ENCODE assay signal across 8 cellular contexts in genomic region chr11:65524747-65525658, GRCh38. TPM values are rescaled to one million over a fixed set of nuclear protein-coding genes. Genes with fewer than 3 reads are reported as not detected.
A peak's percentile ranks its signal among the peaks of the same experiment; 100 is the strongest.
DNase-seq lines count a peak whose midpoint lies in the region; ATAC-seq and TF ChIP-seq lines count a peak whose summit lies in the region.

Gene SCYL1 (plus strand): TSS chr11:65525083. CDS start chr11:65525154, 71 bp downstream.

- H3K36me3 ChIP-seq in PC-9 (ENCODE audit: low read depth): peaks cover 22% of the 10 kb centered on the region; the same call in 1 of the 2 replicates
- peaks cover 0 to 40% (median 0%) of the 10 kb centered on the region in 3 donors for H3K36me3 ChIP-seq in esophagus squamous epithelium

- H3K9me3 ChIP-seq in PC-9 (ENCODE audit: insufficient read depth, low read depth) (no peaks in the 10 kb centered on the region), esophagus squamous epithelium (no peaks in the 10 kb centered on the region)

- peak within 1 kb of the TSS; percentile 100 for H3K4me2 ChIP-seq in PC-9

- peak within 1 kb of the TSS; percentile 90 to 92 for H3K4me3 Mint-ChIP-seq in activated T-cell treated with anti-CD3 and anti-CD28 coated beads, Interleukin-2, amount 50 U/mL, for 72 hours
- H3K4me3 Mint-ChIP-seq in naive B cell: peak within 1 kb of the TSS; percentile 81 to 92 (median 84)
- peak within 1 kb of the TSS; percentile 84 for H3K4me3 Mint-ChIP-seq in stimulated activated effector memory CD8-positive, alpha-beta T cell treated with anti-CD3 and anti-CD28 coated beads, Interleukin-12 subunit alpha, Interleukin-12 subunit beta, amount 100 ng/mL, for 72 hours

- H3K79me2 ChIP-seq in PC-9 (ENCODE audit: low read depth): peaks cover 17% of the 10 kb centered on the region

- peaks cover 63% of the 10 kb centered on the region for H3K4me1 Mint-ChIP-seq in activated T-cell treated with anti-CD3 and anti-CD28 coated beads, Interleukin-2, amount 50 U/mL, for 72 hours (ENCODE audit: low read depth)
- H3K4me1 Mint-ChIP-seq in naive B cell: peaks cover 36 to 57% (median 37%) of the 10 kb centered on the region in 3 donors
- peaks cover 46% of the 10 kb centered on the region for H3K4me1 Mint-ChIP-seq in stimulated activated effector memory CD8-positive, alpha-beta T cell treated with anti-CD3 and anti-CD28 coated beads, Interleukin-12 subunit alpha, Interleukin-12 subunit beta, amount 100 ng/mL, for 72 hours

- no peaks in the 10 kb centered on the region for H3K9me2 ChIP-seq in PC-9 (ENCODE audit: insufficient read depth)

- BruUV-seq in PC-9 (replicated peaks; lab: Mats Ljungman, UMichigan): no TSS peak

- peak within 1 kb of the TSS; percentile 39; the same call in 1 of the 2 replicates for H3K27ac ChIP-seq in PC-9
- peak within 1 kb of the TSS; percentile 83 to 96 (median 90) for H3K27ac ChIP-seq in esophagus squamous epithelium

- H3K9me3 Mint-ChIP-seq in activated T-cell treated with anti-CD3 and anti-CD28 coated beads, Interleukin-2, amount 50 U/mL, for 72 hours: no peaks in the 10 kb centered on the region
- peaks cover 0 to 2% (median 0%) of the 10 kb centered on the region in 7 donors for H3K9me3 Mint-ChIP-seq in naive B cell
- H3K9me3 Mint-ChIP-seq in stimulated activated effector memory CD8-positive, alpha-beta T cell treated with anti-CD3 and anti-CD28 coated beads, Interleukin-12 subunit alpha, Interleukin-12 subunit beta, amount 100 ng/mL, for 72 hours: no peaks in the 10 kb centered on the region

- H3K4me3 ChIP-seq in PC-9 (peak within 1 kb of the TSS; percentile 100), esophagus squamous epithelium (peak within 1 kb of the TSS; percentile 66 to 99 (median 85))

- peak within 1 kb of the TSS; percentile 93 for H3K27ac Mint-ChIP-seq in activated T-cell treated with anti-CD3 and anti-CD28 coated beads, Interleukin-2, amount 50 U/mL, for 72 hours
- peak within 1 kb of the TSS; percentile 79 to 96 (median 93) for H3K27ac Mint-ChIP-seq in naive B cell
- H3K27ac Mint-ChIP-seq in stimulated activated effector memory CD8-positive, alpha-beta T cell treated with anti-CD3 and anti-CD28 coated beads, Interleukin-12 subunit alpha, Interleukin-12 subunit beta, amount 100 ng/mL, for 72 hours: peak within 1 kb of the TSS; percentile 90

- 2 to 6% methylated on average over 5 to 12 of the region's 87 CpGs for WGBS in esophagus squamous epithelium, 2 donors

- TF ChIP-seq POLR2A in esophagus squamous epithelium (IDR thresholded peaks at IDR 0.05): peak in 2 of 4 donors; percentile 49 to 72

- POLR2A ChIA-PET in PC-9 (lab: Charles Lee; ENCODE audit: unreplicated experiment): interaction anchor here (0.5 to 0.8 kb wide), 8 partner anchors 17 to 335 kb away, joined by 3 to 15 read pairs (median 8); partner anchors contain the start of genes NEAT1 and SIPA1

- peaks cover 2 to 8% of the 10 kb centered on the region in 2 donors for H3K36me3 Mint-ChIP-seq in activated T-cell treated with anti-CD3 and anti-CD28 coated beads, Interleukin-2, amount 50 U/mL, for 72 hours (ENCODE audit: insufficient read depth in 2 of 2)
- H3K36me3 Mint-ChIP-seq in naive B cell: no peaks in the 10 kb centered on the region
- H3K36me3 Mint-ChIP-seq in stimulated activated effector memory CD8-positive, alpha-beta T cell treated with anti-CD3 and anti-CD28 coated beads, Interleukin-12 subunit alpha, Interleukin-12 subunit beta, amount 100 ng/mL, for 72 hours: peaks cover 26% of the 10 kb centered on the region

- CTCF ChIA-PET in PC-9 (lab: Charles Lee): interaction anchor here (0.6 to 0.8 kb wide), 2 partner anchors 88 to 209 kb away, joined by 3 to 15 read pairs; no protein-coding TSS in a partner anchor

- peaks cover 4% of the 10 kb centered on the region; the same call in 1 of the 2 replicates for H3F3A ChIP-seq in PC-9 (ENCODE audit: insufficient read depth, low read depth)

- peak within 1 kb of the TSS; percentile 97 for H2AFZ ChIP-seq in PC-9

- intact Hi-C loops in PC-9 (cut with micrococcal nuclease; ENCODE audit: unreplicated experiment) (loop anchor here (1.0 to 5.0 kb wide), 2 partner anchors 15 to 47 kb away; partner anchors contain the start of genes FAM89B and ZNRD2), esophagus squamous epithelium (cut with DNase I) (no loop called here)

- no peaks in the 10 kb centered on the region for H3K27me3 Mint-ChIP-seq in activated T-cell treated with anti-CD3 and anti-CD28 coated beads, Interleukin-2, amount 50 U/mL, for 72 hours (ENCODE audit: low read depth)
- H3K27me3 Mint-ChIP-seq in naive B cell: no peaks in the 10 kb centered on the region

- TF ChIP-seq CTCF in PC-9 (conservative IDR thresholded peaks at IDR 0.05) (no peak), esophagus squamous epithelium (IDR thresholded peaks at IDR 0.05) (peak in 1 of 6 experiments; percentile 4)

- H3K27me3 ChIP-seq in PC-9 (ENCODE audit: insufficient read depth, low read depth) (no peaks in the 10 kb centered on the region), esophagus squamous epithelium (no peaks in the 10 kb centered on the region)

- peaks cover 5% of the 10 kb centered on the region; the same call in 1 of the 2 replicates for H4K20me1 ChIP-seq in PC-9 (ENCODE audit: insufficient read depth)

- peak; percentile 63 for ATAC-seq in HG03135 (IDR thresholded peaks at IDR 0.05; ENCODE audit: unreplicated experiment)
- ATAC-seq in activated T-cell treated with anti-CD3 and anti-CD28 coated beads, Interleukin-2, amount 50 U/mL, for 72 hours (replicated peaks in 1 of 2): peak; percentile 86 to 88
- peak; percentile 79 to 84 for ATAC-seq in naive B cell (ENCODE audit: low read depth in 2 of 2)
- peak; percentile 87 for ATAC-seq in stimulated activated effector memory CD8-positive, alpha-beta T cell treated with anti-CD3 and anti-CD28 coated beads, Interleukin-12 subunit alpha, Interleukin-12 subunit beta, amount 100 ng/mL, for 72 hours

- DNase-seq in NCI-H1436 (lab: John Stamatoyannopoulos, UW) (peak; percentile 65), NCI-H1436 treated with DMSO at 0.1 percent for 48 hours (lab: John Stamatoyannopoulos, UW) (no peak), PC-9 (peak in 1 of 2 experiments; percentile 82), esophagus squamous epithelium (lab: John Stamatoyannopoulos, UW) (peak; percentile 46), naive B cell (peak; percentile 68)
- peak; percentile 78 to 87 for DNase-seq in activated T-cell treated with anti-CD3 and anti-CD28 coated beads, Interleukin-2, amount 50 U/mL, for 72 hours
- DNase-seq in stimulated activated effector memory CD8-positive, alpha-beta T cell treated with anti-CD3 and anti-CD28 coated beads, Interleukin-12 subunit alpha, Interleukin-12 subunit beta, amount 100 ng/mL, for 72 hours (ENCODE audit: low spot score in 2 of 2): peak; percentile 74 to 86

- H3K4me1 ChIP-seq in PC-9 (replicated peaks; ENCODE audit: insufficient read depth) (peaks cover 13% of the 10 kb centered on the region), esophagus squamous epithelium (peaks cover 20 to 43% (median 22%) of the 10 kb centered on the region in 3 donors)

RNA-seq across cellular contexts. Expression of gene SCYL1, which starts in this region (rescaled TPM):
- total RNA-seq in PC-9 (2021): 106 and 135 TPM in 2 replicates
- 10 to 100 TPM; 77.9 to 83.4 TPM for total RNA-seq in activated T-cell treated with anti-CD3 and anti-CD28 coated beads, Interleukin-2, amount 50 U/mL, for 72 hours
- total RNA-seq in esophagus squamous epithelium: 10 to 100 TPM; 40.6 to 63.3 (median 52.6) TPM
- polyA plus RNA-seq in naive B cell (ENCODE audit: low read depth in 6 of 6): 10 to 100 TPM; 21.8 to 40.0 (median 27.2) TPM
